Comparison of ENCODE assay signal across 8 cellular contexts in genomic region chr2:55693181-55694125, GRCh38. TPM values are rescaled to one million over a fixed set of nuclear protein-coding genes. Genes with fewer than 3 reads are reported as not detected.
DNase-seq lines count a peak whose midpoint lies in the region; ATAC-seq and TF ChIP-seq lines count a peak whose summit lies in the region.

PNPT1 (minus strand) TSS chr2:55693844; CDS start chr2:55693823, 21 bp downstream.

- H3K27ac ChIP-seq in CD8-positive, alpha-beta T cell (ENCODE audit: low read depth, low read length): peak within 1 kb of the TSS; percentile 66
- H3K27ac ChIP-seq in effector memory CD4-positive, alpha-beta T cell (ENCODE audit: insufficient read depth, low read length, poor library complexity, severe bottlenecking): peak within 1 kb of the TSS; percentile 55

- H3K4me3 Mint-ChIP-seq in CD8-positive, alpha-beta T cell: peak within 1 kb of the TSS; percentile 98

- H3K27ac Mint-ChIP-seq in CD8-positive, alpha-beta T cell: peak within 1 kb of the TSS; percentile 93

- no peaks in the 10 kb centered on the region for H3K9me3 ChIP-seq in CD8-positive, alpha-beta T cell (ENCODE audit: low read length)
- H3K9me3 ChIP-seq in effector memory CD4-positive, alpha-beta T cell (ENCODE audit: control insufficient read depth, low read length): no peaks in the 10 kb centered on the region

- H3K9me3 Mint-ChIP-seq in CD8-positive, alpha-beta T cell: no peaks in the 10 kb centered on the region

- no peaks in the 10 kb centered on the region for H3K27me3 Mint-ChIP-seq in CD8-positive, alpha-beta T cell (ENCODE audit: low read depth)

- H3K36me3 Mint-ChIP-seq in CD8-positive, alpha-beta T cell: peaks cover 26% of the 10 kb centered on the region

- POLR2A ChIA-PET in CD8-positive, alpha-beta T cell (lab: Charles Lee): interaction anchor here (1.8 kb wide), 1 partner anchor 174 kb away, joined by 5 read pairs; the partner anchor contains the start of gene CFAP36

- no peaks in the 10 kb centered on the region for H3K36me3 ChIP-seq in CD8-positive, alpha-beta T cell (ENCODE audit: insufficient read depth, low read length)
- no peaks in the 10 kb centered on the region for H3K36me3 ChIP-seq in effector memory CD4-positive, alpha-beta T cell (ENCODE audit: control insufficient read depth, insufficient read depth, low read length)

- ATAC-seq in CD8-positive, alpha-beta T cell: peak; percentile 100
- ATAC-seq in GM19467 (IDR thresholded peaks at IDR 0.05; ENCODE audit: unreplicated experiment): peak; percentile 100

- H3K4me3 ChIP-seq in CD8-positive, alpha-beta T cell (ENCODE audit: low read depth, low read length): peak within 1 kb of the TSS; percentile 90
- H3K4me3 ChIP-seq in effector memory CD4-positive, alpha-beta T cell (ENCODE audit: insufficient read depth, low read depth, low read length, poor library complexity, severe bottlenecking): peak within 1 kb of the TSS; percentile 88

- no peaks in the 10 kb centered on the region for H3K27me3 ChIP-seq in CD8-positive, alpha-beta T cell (ENCODE audit: insufficient read depth, low read length)
- H3K27me3 ChIP-seq in effector memory CD4-positive, alpha-beta T cell (replicated peaks; ENCODE audit: control insufficient read depth, insufficient read depth, low read length, poor library complexity, severe bottlenecking): no peaks in the 10 kb centered on the region

- TF ChIP-seq CTCF in CD8-positive, alpha-beta T cell (IDR thresholded peaks at IDR 0.05): no peak

- CTCF ChIA-PET in CD8-positive, alpha-beta T cell (lab: Charles Lee): no interaction called here

- peaks cover 40% of the 10 kb centered on the region for H3K4me1 Mint-ChIP-seq in CD8-positive, alpha-beta T cell (ENCODE audit: low read depth)

- peak; percentile 84 to 95 (median 91) for DNase-seq in CD8-positive, alpha-beta T cell
- DNase-seq in HS-27A (ENCODE audit: low read depth) (peak; percentile 83), NK-92 (lab: John Stamatoyannopoulos, UW; ENCODE audit: unreplicated experiment) (peak; percentile 19), medulla oblongata (ENCODE audit: extremely low spot score) (peak; percentile 95)
- DNase-seq in activated CD8-positive, alpha-beta memory T cell treated with anti-CD3 and anti-CD28 coated beads for 1 hour (ENCODE audit: extremely low read depth in 1 of 2, low read depth in 1 of 2): peak; percentile 81 to 87
- peak; percentile 80 to 85 (median 83) for DNase-seq in effector memory CD4-positive, alpha-beta T cell
- peak; percentile 85 for DNase-seq in stimulated activated CD8-positive, alpha-beta memory T cell treated with anti-CD3 and anti-CD28 coated beads, Interleukin-12 subunit alpha, Interleukin-12 subunit beta, amount 100 ng/mL, for 1 hour (ENCODE audit: low read depth)

- H3K4me1 ChIP-seq in CD8-positive, alpha-beta T cell (ENCODE audit: insufficient read depth, low read length): peaks cover 12% of the 10 kb centered on the region
- no peaks in the 10 kb centered on the region for H3K4me1 ChIP-seq in effector memory CD4-positive, alpha-beta T cell (ENCODE audit: control insufficient read depth, insufficient read depth, low read length, poor library complexity, severe bottlenecking)

- intact Hi-C loops in CD8-positive, alpha-beta T cell (cut with DNase I, micrococcal nuclease): loop anchor here (1.0 to 10.0 kb wide), 11 partner anchors 75 to 969 kb away; partner anchors contain the start of genes CFAP36 (in 2 of the 2), CLHC1 (in 2 of the 2), EML6 (in 2 of the 2) and RPS27A (in 2 of the 2)

RNA-seq across cellular contexts. Expression of gene PNPT1, which starts in this region (rescaled TPM):
- total RNA-seq in CD8-positive, alpha-beta T cell: 10 to 100 TPM; 12.8 to 13.9 TPM

Comparison
In these comparisons a context has a peak if more than half of its experiments do, and no peak if none do; other contexts are left out.
1. Peak in every context shown above with its lines: DNase-seq, ATAC-seq, H3K4me3 ChIP-seq and H3K27ac ChIP-seq.
2. DNase-seq: peak in every context shown above with its lines; median percentile 95 in medulla oblongata; 91 in CD8-positive, alpha-beta T cell; 85 in stimulated activated CD8-positive, alpha-beta memory T cell treated with anti-CD3 and anti-CD28 coated beads, Interleukin-12 subunit alpha, Interleukin-12 subunit beta, amount 100 ng/mL, for 1 hour; 84 in activated CD8-positive, alpha-beta memory T cell treated with anti-CD3 and anti-CD28 coated beads for 1 hour; 83 in HS-27A; 83 in effector memory CD4-positive, alpha-beta T cell; 19 in NK-92.